ENCODE assay signal across 8 cellular contexts in genomic region chr1:2413495-2414296, GRCh38. TPM values are rescaled to one million over a fixed set of nuclear protein-coding genes. Genes with fewer than 3 reads are reported as not detected.
DNase-seq lines count a peak whose midpoint lies in the region; ATAC-seq and TF ChIP-seq lines count a peak whose summit lies in the region.

No MANE protein-coding gene starts in this region.

- no peak overlapping the region for H3K18ac ChIP-seq in mesenchymal stem cell (ENCODE audit: low read depth in 1 of 2, low read length in 2 of 2)

- no peak overlapping the region for H2AK5ac ChIP-seq in mesenchymal stem cell (ENCODE audit: low read length, severe bottlenecking)

- in situ Hi-C loops in astrocyte of the spinal cord (cut with HindIII; ENCODE audit: low sequenced_read_pairs) = no loop called here

- no peak overlapping the region for H2BK12ac ChIP-seq in mesenchymal stem cell (ENCODE audit: low read length in 2 of 2)

- intact Hi-C loops in uterus (cut with DNase I; ENCODE audit: low total_unique reads) = loop anchor here (5.0 to 10.0 kb wide), 3 partner anchors 134 to 1011 kb away; no protein-coding TSS in a partner anchor

- H3K4me3 ChIP-seq in GM12865 (ENCODE audit: low read depth, low read length) (peak overlapping the region; percentile 85), astrocyte of the spinal cord (ENCODE audit: low read depth, low read length) (peak overlapping the region; percentile 58), mesenchymal stem cell (ENCODE audit: insufficient read depth in 1 of 2, low read depth in 1 of 2, low read length in 2 of 2) (peak overlapping the region; percentile 96 to 98), uterus (peak overlapping the region; percentile 56 to 98)

- H3K36me3 ChIP-seq in mesenchymal stem cell (ENCODE audit: control insufficient read depth in 1 of 2, insufficient read depth in 2 of 2, low read depth in 1 of 2, low read length in 2 of 2) = peaks cover 16 to 22% of the 10 kb centered on the region in 2 experiments
- no peaks in the 10 kb centered on the region for H3K36me3 ChIP-seq in uterus

- no peak overlapping the region for H2AFZ ChIP-seq in mesenchymal stem cell (ENCODE audit: low read depth, low read length)

- H3K23ac ChIP-seq in mesenchymal stem cell (ENCODE audit: low read length in 2 of 2) = no peak overlapping the region

- H3K14ac ChIP-seq in mesenchymal stem cell (ENCODE audit: low read length in 2 of 2) = no peak overlapping the region

- H2BK15ac ChIP-seq in mesenchymal stem cell (ENCODE audit: low read depth, poor library complexity, severe bottlenecking) = no peak overlapping the region

- no peak overlapping the region for H2BK5ac ChIP-seq in mesenchymal stem cell (ENCODE audit: low read depth, low read length, poor library complexity, severe bottlenecking)

- DNase-seq in GM12865 (ENCODE audit: low read depth) (peak; percentile 37), MV-4-11 (lab: John Stamatoyannopoulos, UW) (peak; percentile 11), astrocyte of the spinal cord (ENCODE audit: low read depth, low spot score) (no peak), mesenchymal stem cell (no peak), uterus (peak in 1 of 2 donors; percentile 36)
- no peak for DNase-seq in effector CD8-positive, alpha-beta T cell (lab: John Stamatoyannopoulos, UW)

- peak overlapping the region; percentile 47 for H4K8ac ChIP-seq in mesenchymal stem cell (ENCODE audit: low read length)

- H3K4me1 ChIP-seq in mesenchymal stem cell (ENCODE audit: control insufficient read depth, insufficient read depth, low read depth, low read length) (peaks cover 42% of the 10 kb centered on the region), uterus (peaks cover 0 to 21% of the 10 kb centered on the region in 2 donors)

- H3K4ac ChIP-seq in mesenchymal stem cell (ENCODE audit: low read depth in 1 of 2, low read length in 2 of 2) = peak overlapping the region; percentile 52 to 77

- H4K91ac ChIP-seq in mesenchymal stem cell (ENCODE audit: low read length) = no peak overlapping the region

- H3K27ac ChIP-seq in mesenchymal stem cell (ENCODE audit: low read length, poor library complexity, severe bottlenecking) (no peak overlapping the region), uterus (peak overlapping the region; percentile 70 to 84)

- no peak for TF ChIP-seq CTCF in GM12865 (IDR thresholded peaks at IDR 0.05; ENCODE audit: insufficient read depth, low read depth, low read length, missing control alignments)
- no peak for TF ChIP-seq CTCF in astrocyte of the spinal cord (IDR thresholded peaks at IDR 0.05; ENCODE audit: low read depth, low read length)
- TF ChIP-seq CTCF in uterus (IDR thresholded peaks at IDR 0.05) = no peak

- H3K4me2 ChIP-seq in mesenchymal stem cell (ENCODE audit: low read length, poor library complexity, severe bottlenecking) = peak overlapping the region; percentile 85

- peaks cover 20% of the 10 kb centered on the region for H3K79me1 ChIP-seq in mesenchymal stem cell (replicated peaks; ENCODE audit: low read length, poor library complexity, severe bottlenecking)

- ATAC-seq in GM21528 (IDR thresholded peaks at IDR 0.05; ENCODE audit: low FRiP score, unreplicated experiment) (no peak), GM18858 (IDR thresholded peaks at IDR 0.05; ENCODE audit: unreplicated experiment) (no peak)

- no peak for TF ChIP-seq POLR2A in uterus (IDR thresholded peaks at IDR 0.05)

- H3K9me3 ChIP-seq in mesenchymal stem cell (ENCODE audit: control insufficient read depth, low read length) (no peaks in the 10 kb centered on the region), uterus (no peaks in the 10 kb centered on the region)

- peak overlapping the region; percentile 85 for H3K9ac ChIP-seq in mesenchymal stem cell (ENCODE audit: low read length)

- 55% methylated on average over 28 of the region's 28 CpGs for WGBS in mesenchymal stem cell

- H3K27me3 ChIP-seq in mesenchymal stem cell (ENCODE audit: control insufficient read depth in 1 of 2, insufficient read depth in 1 of 2, low read length in 2 of 2) = peaks cover 9 to 36% of the 10 kb centered on the region in 2 experiments
- peaks cover 0 to 13% of the 10 kb centered on the region in 2 donors for H3K27me3 ChIP-seq in uterus

- H2BK120ac ChIP-seq in mesenchymal stem cell (ENCODE audit: low read depth, low read length) = no peak overlapping the region

RNA-seq across cellular contexts. Expression of gene PEX10, which starts 1.3 kb away (rescaled TPM):
- polyA plus RNA-seq in mesenchymal stem cell (2013, experiment 1 of 2) = 10.6 TPM
- 10.8 TPM for polyA plus RNA-seq in mesenchymal stem cell (2013, experiment 2 of 2)
- 10 to 100 TPM in 3 of 4 donors, under 1 TPM in 1; 0.77 to 23.6 (median 13.2) TPM for total RNA-seq in uterus

RNA-seq across cellular contexts. Expression of gene RER1, which starts 22.1 kb away (rescaled TPM):
- 163 TPM for polyA plus RNA-seq in mesenchymal stem cell (2013, experiment 1 of 2)
- polyA plus RNA-seq in mesenchymal stem cell (2013, experiment 2 of 2) = 180 TPM
- total RNA-seq in uterus = 100 to 1,000 TPM in 1 of 4 donors, 10 to 100 TPM in 3; 34.1 to 105 (median 57.3) TPM

RNA-seq across cellular contexts. Expression of gene MORN1, which starts 22.3 kb away (rescaled TPM):
- 1.8 TPM for polyA plus RNA-seq in mesenchymal stem cell (2013, experiment 1 of 2)
- 1.7 TPM for polyA plus RNA-seq in mesenchymal stem cell (2013, experiment 2 of 2)
- 10 to 100 TPM in 2 of 4 donors, 1 to 10 TPM in 1, under 1 TPM in 1; 0.59 to 20.0 (median 9.5) TPM for total RNA-seq in uterus

Comparison
In these comparisons a context has a peak if more than half of its experiments do, and no peak if none do; other contexts are left out.
1. DNase-seq: peak in GM12865 (single experiment) and MV-4-11 (single experiment); none in astrocyte of the spinal cord (single experiment), mesenchymal stem cell (single experiment) and effector CD8-positive, alpha-beta T cell (single experiment).
2. Peak in every context shown above with its lines, with median percentiles within 50 percentile points of each other: H3K4me3 ChIP-seq.